In the genomic region with DNA sequence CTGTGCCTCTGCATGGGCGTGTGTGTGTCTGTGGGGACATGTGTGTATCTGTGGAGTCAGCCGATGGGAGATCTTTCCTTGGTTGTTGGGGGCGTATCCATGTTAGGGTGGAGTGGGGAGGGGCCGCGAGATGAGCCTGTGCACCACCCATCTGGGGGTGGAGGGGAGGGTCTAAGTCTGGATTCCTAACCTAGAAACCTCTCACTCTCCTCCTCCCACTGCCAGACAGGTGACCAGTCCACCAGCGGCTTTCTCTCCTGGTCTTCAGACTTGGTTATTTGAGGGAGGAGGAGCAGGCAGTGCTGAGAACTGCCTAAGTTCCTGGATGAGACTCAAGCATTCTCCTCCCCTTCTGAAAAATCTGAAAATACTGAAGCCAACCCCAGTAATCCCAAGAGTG, we compare ENCODE assay signal across 30 cellular contexts. TPM values are rescaled to one million over a fixed set of nuclear protein-coding genes. Genes with fewer than 3 reads are reported as not detected.
A peak's percentile ranks its signal among the peaks of the same experiment; 100 is the strongest.
DNase-seq lines count a peak whose midpoint lies in the region; ATAC-seq, FAIRE-seq and TF ChIP-seq lines count a peak whose summit lies in the region.
"Had no signal": no experiment of that assay in that cellular context is flagged by ENCODE, and none has a peak within 500 bp of the region (broad histone marks: within the 10 kb centered on the region; RNA-seq: fewer than 3 reads in every experiment).

No MANE protein-coding gene starts in this region.

- H3K79me2 ChIP-seq in osteoblast (ENCODE audit: insufficient read depth, low read length) = no peaks in the 10 kb centered on the region

- ATAC-seq in heart right ventricle (no peak), HG02938 (IDR thresholded peaks at IDR 0.05; ENCODE audit: unreplicated experiment) (no peak)
- ATAC-seq in activated CD4-positive, CD25-positive, alpha-beta regulatory T cell treated with anti-CD3 and anti-CD28 coated beads, Interleukin-2, amount 50 U/mL, for 24 hours = no peak
- ATAC-seq: GM12878, left ventricle myocardium superior, right cardiac atrium, upper lobe of right lung had no signal

- H3K36me3 ChIP-seq in bronchial epithelial cell (ENCODE audit: control insufficient read depth, insufficient read depth, low read length) (no peaks in the 10 kb centered on the region), osteoblast (ENCODE audit: insufficient read depth, low read length) (no peaks in the 10 kb centered on the region), heart right ventricle (no peaks in the 10 kb centered on the region)
- H3K36me3 ChIP-seq: suprapubic skin, upper lobe of right lung had no signal

- no peak overlapping the region for H3K4me2 ChIP-seq in osteoblast (ENCODE audit: insufficient read depth, low read length)
- H3K4me2 ChIP-seq: smooth muscle cell had no signal

- H3K27ac ChIP-seq in osteoblast (ENCODE audit: low read depth, low read length) = no peak overlapping the region
- no peak overlapping the region for H3K27ac ChIP-seq in heart right ventricle
- H3K27ac ChIP-seq: 22Rv1, suprapubic skin, upper lobe of right lung, VCaP had no signal

- H3K4me1 ChIP-seq in osteoblast (ENCODE audit: insufficient read depth, low read length) (no peaks in the 10 kb centered on the region), heart right ventricle (peaks cover 19 to 42% (median 32%) of the 10 kb centered on the region in 9 donors)

- intact Hi-C loops in heart right ventricle (cut with DNase I) = no loop called here

- H3K9me3 ChIP-seq in osteoblast (ENCODE audit: low read depth, low read length) (no peaks in the 10 kb centered on the region), heart right ventricle (no peaks in the 10 kb centered on the region)
- H3K9me3 ChIP-seq: suprapubic skin, upper lobe of right lung had no signal

- H4K20me1 ChIP-seq in osteoblast (ENCODE audit: insufficient read depth, low read length) = no peaks in the 10 kb centered on the region

- H3K27me3 ChIP-seq in bronchial epithelial cell (ENCODE audit: control insufficient read depth, insufficient read depth, low read length) (peaks cover 34% of the 10 kb centered on the region), osteoblast (ENCODE audit: insufficient read depth, low read length) (peaks cover 77% of the 10 kb centered on the region), heart right ventricle (peaks cover 42 to 94% (median 89%) of the 10 kb centered on the region in 7 donors)

- H2AFZ ChIP-seq in osteoblast (ENCODE audit: low read length) = no peak overlapping the region

- peak; percentile 58 for FAIRE-seq in bronchial epithelial cell (lab: Jason Lieb, UNC)
- FAIRE-seq: astrocyte, D721Med, GM12878, keratinocyte had no signal

- DNase-seq in NCI-H146 (lab: John Stamatoyannopoulos, UW) (peak; percentile 12), NCI-H146 treated with DMSO at 0.1 percent for 48 hours (lab: John Stamatoyannopoulos, UW; ENCODE audit: unreplicated experiment) (no peak), NCI-H2171 (lab: John Stamatoyannopoulos, UW) (peak; percentile 74), bronchial epithelial cell (ENCODE audit: low read depth) (no peak), osteoblast (ENCODE audit: insufficient read length, low spot score, missing footprints) (peak; percentile 73), heart right ventricle (no peak)
- DNase-seq: activated CD4-positive, alpha-beta T cell treated with anti-CD3 and anti-CD28 coated beads, Interleukin-2, amount 10 ng/mL, durations not matched to agents 24 days and 14 days; HFFc6; KG1; left ventricle myocardium superior; mesendoderm; NCI-H1105; NCI-H2029 treated with DMSO at 0.1 percent for 48 hours; NCI-H345; NCI-H774; posterior cingulate gyrus; right cardiac atrium; stimulated activated naive CD4-positive, alpha-beta T cell; upper lobe of right lung had no signal

- H3K4me3 ChIP-seq in bronchial epithelial cell (ENCODE audit: low read depth, low read length) (no peak overlapping the region), osteoblast (ENCODE audit: insufficient read depth, low read length) (no peak overlapping the region), heart right ventricle (no peak overlapping the region)
- H3K4me3 ChIP-seq: GM12878, smooth muscle cell, suprapubic skin, upper lobe of right lung had no signal

- TF ChIP-seq CTCF in bronchial epithelial cell (IDR thresholded peaks at IDR 0.05; ENCODE audit: insufficient read depth, low read length, severe bottlenecking) = no peak
- TF ChIP-seq CTCF in osteoblast (IDR thresholded peaks at IDR 0.05; ENCODE audit: extremely low read depth, low read depth, low read length) = no peak
- no peak for TF ChIP-seq CTCF in heart right ventricle (IDR thresholded peaks at IDR 0.05)

- 22 to 23% methylated on average over 6 of the region's 6 CpGs for WGBS in heart right ventricle, 2 donors

RNA-seq across cellular contexts. Expression of gene NEUROD2, which starts 0.9 kb away (rescaled TPM):
- not detected in 2 replicates for total RNA-seq in bronchial epithelial cell
- not detected in 2 replicates for total RNA-seq in osteoblast
- total RNA-seq in heart right ventricle = not detected
- not detected for polyA plus RNA-seq in heart right ventricle
- total RNA-seq: activated CD4-positive, alpha-beta T cell treated with anti-CD3 and anti-CD28 coated beads, Interleukin-2, amount 10 ng/mL, durations not matched to agents 24 days and 14 days; astrocyte; GM12878; HFFc6; left ventricle myocardium superior; MCF 10A; right cardiac atrium; smooth muscle cell; suprapubic skin; upper lobe of right lung had no signal
- polyA plus RNA-seq: GM12878, keratinocyte, right cardiac atrium had no signal

RNA-seq across cellular contexts. Expression of gene PPP1R1B, which starts 18.2 kb away (rescaled TPM):
- total RNA-seq in bronchial epithelial cell (not detected in 2 replicates), osteoblast (not detected in 2 replicates), heart right ventricle (1 to 10 TPM in 2 of 10 donors, under 1 TPM in 7, not detected in 1; 0.28 to 1.1 (median 0.63) TPM)
- polyA plus RNA-seq in heart right ventricle = 1 to 10 TPM in 1 of 2 donors, under 1 TPM in 1; 0.80 to 2.1 TPM
- total RNA-seq: activated CD4-positive, alpha-beta T cell treated with anti-CD3 and anti-CD28 coated beads, Interleukin-2, amount 10 ng/mL, durations not matched to agents 24 days and 14 days; GM12878; HFFc6; MCF 10A; smooth muscle cell had no signal
- polyA plus RNA-seq: smooth muscle cell had no signal

RNA-seq across cellular contexts. Expression of gene STARD3, which starts 28.3 kb away (rescaled TPM):
- total RNA-seq in bronchial epithelial cell = 18.4 and 23.0 TPM in 2 replicates
- total RNA-seq in osteoblast = 31.5 and 35.8 TPM in 2 replicates
- 10 to 100 TPM; 14.2 to 25.3 (median 19.6) TPM for total RNA-seq in heart right ventricle
- polyA plus RNA-seq in heart right ventricle = 10 to 100 TPM; 39.2 to 46.1 TPM

RNA-seq across cellular contexts. Expression of gene TCAP, which starts 56.5 kb away (rescaled TPM):
- total RNA-seq in bronchial epithelial cell (0.51 TPM in 1 of 2 replicates, not detected in the other), osteoblast (0.29 and 0.36 TPM in 2 replicates), heart right ventricle (1,000 to 10,000 TPM; 3,683 to 6,290 (median 4,342) TPM)
- 1,000 to 10,000 TPM; 2,452 to 2,624 TPM for polyA plus RNA-seq in heart right ventricle
- total RNA-seq: smooth muscle cell had no signal

RNA-seq across cellular contexts. Expression of gene PNMT, which starts 59.7 kb away (rescaled TPM):
- total RNA-seq in bronchial epithelial cell (not detected in 2 replicates), osteoblast (not detected in 2 replicates), heart right ventricle (10 to 100 TPM in 1 of 10 donors, 1 to 10 TPM in 9; 2.7 to 12.8 (median 3.9) TPM)
- 10 to 100 TPM; 16.8 to 30.0 TPM for polyA plus RNA-seq in heart right ventricle
- total RNA-seq: activated CD4-positive, alpha-beta T cell treated with anti-CD3 and anti-CD28 coated beads, Interleukin-2, amount 10 ng/mL, durations not matched to agents 24 days and 14 days; GM12878; MCF 10A; smooth muscle cell had no signal
- polyA plus RNA-seq: GM12878, keratinocyte had no signal

Comparison
In these comparisons a context has a peak if more than half of its experiments do, and no peak if none do; other contexts are left out.
1. DNase-seq: peak in NCI-H146 (single experiment), NCI-H2171 (single experiment) and osteoblast (single experiment); none in NCI-H146 treated with DMSO at 0.1 percent for 48 hours (single experiment), bronchial epithelial cell (single experiment) and heart right ventricle (0 of 2).